ENCODE assay signal across 11 cellular contexts in the genomic region with DNA sequence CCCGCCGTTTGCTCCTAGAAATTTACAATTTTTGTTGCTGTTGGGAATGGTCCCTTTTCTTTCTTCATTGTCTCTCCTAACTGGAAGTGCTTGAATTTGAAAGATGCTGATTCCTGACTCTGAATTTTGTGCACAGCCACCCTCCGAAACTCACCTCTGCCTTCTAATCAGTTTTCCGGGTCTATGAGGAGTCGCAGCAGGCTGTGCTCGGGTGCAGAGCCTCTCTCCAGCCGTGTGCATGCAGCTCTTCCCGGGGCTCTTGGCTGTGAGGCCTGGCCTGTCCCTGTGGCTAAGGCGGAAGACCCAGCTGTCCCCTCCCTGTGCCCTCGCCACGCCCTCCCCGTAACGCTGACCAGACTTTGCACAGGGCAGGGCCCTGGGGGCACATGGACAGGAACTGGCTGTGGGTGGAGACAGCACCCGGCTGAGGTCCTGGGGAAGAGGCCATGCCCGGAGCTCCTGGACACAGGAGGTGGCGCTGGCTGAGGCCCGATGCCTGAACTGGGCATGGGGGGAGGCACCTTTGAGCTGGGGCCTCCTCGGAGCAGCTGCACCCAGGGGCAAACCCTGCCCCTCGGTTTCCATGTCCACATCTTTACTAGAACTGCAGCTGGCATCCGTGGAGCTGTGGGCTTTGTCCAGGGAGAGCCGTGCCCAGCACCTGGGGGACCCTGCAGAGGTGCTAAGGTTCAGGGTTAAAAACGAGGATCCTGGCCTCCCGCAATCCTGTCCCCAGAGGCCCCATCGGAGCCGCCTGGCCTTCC. TPM values are rescaled to one million over a fixed set of nuclear protein-coding genes. Genes with fewer than 3 reads are reported as not detected.
DNase-seq lines count a peak whose midpoint lies in the region; ATAC-seq and TF ChIP-seq lines count a peak whose summit lies in the region.
"Had no signal": no experiment of that assay in that cellular context is flagged by ENCODE, and none has a peak within 500 bp of the region (broad histone marks: within the 10 kb centered on the region; RNA-seq: fewer than 3 reads in every experiment).

No MANE protein-coding gene starts in this region.

- H3K36me3 ChIP-seq in lower lobe of right lung = no peaks in the 10 kb centered on the region
- no peaks in the 10 kb centered on the region for H3K36me3 ChIP-seq in tibial artery

- no peaks in the 10 kb centered on the region for H3K27me3 Mint-ChIP-seq in activated T-helper 2 cell treated with anti-CD3 and anti-CD28 coated beads, Interferon-gamma antibody, Interleukin-2, Interleukin-4, amounts not matched to agents 10 μg/mL and 5 μg/mL and 100 μg/mL, durations not matched to agents 14 hours and 24 hours and 36 hours (ENCODE audit: low read depth)
- H3K27me3 Mint-ChIP-seq: stimulated activated naive B cell treated with anti-CD40 and anti-IgM and Interleukin-4, amounts not matched to agents 10 μg/mL and 1 μg/mL and 100 μg/mL, for 72 hours had no signal

- H3K9me3 Mint-ChIP-seq in activated T-helper 2 cell treated with anti-CD3 and anti-CD28 coated beads, Interferon-gamma antibody, Interleukin-2, Interleukin-4, amounts not matched to agents 10 μg/mL and 5 μg/mL and 100 μg/mL, durations not matched to agents 14 hours and 24 hours and 36 hours = no peaks in the 10 kb centered on the region

- DNase-seq in activated CD8-positive, alpha-beta memory T cell treated with anti-CD3 and anti-CD28 coated beads, Interleukin-2, amount 50 U/mL, for 4 hours = peak; percentile 13
- no peak for DNase-seq in activated CD8-positive, alpha-beta memory T cell treated with anti-CD3 and anti-CD28 coated beads for 24 hours
- no peak for DNase-seq in activated T-helper 2 cell treated with anti-CD3 and anti-CD28 coated beads, Interferon-gamma antibody, Interleukin-2, Interleukin-4, amounts not matched to agents 10 μg/mL and 5 μg/mL and 100 μg/mL, durations not matched to agents 14 hours and 24 hours and 36 hours (ENCODE audit: low spot score)
- DNase-seq in lower lobe of right lung = peak; percentile 55
- peak; percentile 18 to 63 for DNase-seq in tibial artery
- DNase-seq in NCI-H345 treated with DMSO at 0.1 percent for 48 hours (lab: John Stamatoyannopoulos, UW; ENCODE audit: unreplicated experiment) = no peak
- DNase-seq in EL = no peak
- DNase-seq: NCI-H2171; stimulated activated naive B cell treated with anti-CD40 and anti-IgM and Interleukin-4, amounts not matched to agents 10 μg/mL and 1 μg/mL and 100 μg/mL, for 72 hours had no signal

- H3K4me3 Mint-ChIP-seq in activated T-helper 2 cell treated with anti-CD3 and anti-CD28 coated beads, Interferon-gamma antibody, Interleukin-2, Interleukin-4, amounts not matched to agents 10 μg/mL and 5 μg/mL and 100 μg/mL, durations not matched to agents 14 hours and 24 hours and 36 hours (ENCODE audit: low read depth) = no peak overlapping the region
- H3K4me3 Mint-ChIP-seq: stimulated activated naive B cell treated with anti-CD40 and anti-IgM and Interleukin-4, amounts not matched to agents 10 μg/mL and 1 μg/mL and 100 μg/mL, for 72 hours had no signal

- peak overlapping the region; percentile 28 for H3K27ac Mint-ChIP-seq in activated T-helper 2 cell treated with anti-CD3 and anti-CD28 coated beads, Interferon-gamma antibody, Interleukin-2, Interleukin-4, amounts not matched to agents 10 μg/mL and 5 μg/mL and 100 μg/mL, durations not matched to agents 14 hours and 24 hours and 36 hours

- H3K4me3 ChIP-seq in lower lobe of right lung (peak overlapping the region; percentile 27), tibial artery (no peak overlapping the region)
- H3K4me3 ChIP-seq: skin epidermis had no signal

- ATAC-seq in lower lobe of right lung = no peak
- no peak for ATAC-seq in HG03442 (IDR thresholded peaks at IDR 0.05; ENCODE audit: unreplicated experiment)
- ATAC-seq: stimulated activated naive B cell treated with anti-CD40 and anti-IgM and Interleukin-4, amounts not matched to agents 10 μg/mL and 1 μg/mL and 100 μg/mL, for 72 hours had no signal

- H3K4me1 ChIP-seq in lower lobe of right lung (peaks cover 86% of the 10 kb centered on the region), tibial artery (peaks cover 15 to 40% (median 36%) of the 10 kb centered on the region in 4 donors)

- TF ChIP-seq CTCF in lower lobe of right lung (IDR thresholded peaks at IDR 0.05) = no peak
- TF ChIP-seq CTCF in tibial artery (IDR thresholded peaks at IDR 0.05) = no peak

- intact Hi-C loops in activated T-helper 2 cell treated with anti-CD3 and anti-CD28 coated beads, Interferon-gamma antibody, Interleukin-2, Interleukin-4, amounts not matched to agents 10 μg/mL and 5 μg/mL and 100 μg/mL, durations not matched to agents 14 hours and 24 hours and 36 hours (cut with micrococcal nuclease) = no loop called here
- intact Hi-C loops in lower lobe of right lung (cut with DNase I) = no loop called here
- intact Hi-C loops in tibial artery (cut with DNase I; ENCODE audit: low total_unique reads) = no loop called here

- H3K4me1 Mint-ChIP-seq in activated T-helper 2 cell treated with anti-CD3 and anti-CD28 coated beads, Interferon-gamma antibody, Interleukin-2, Interleukin-4, amounts not matched to agents 10 μg/mL and 5 μg/mL and 100 μg/mL, durations not matched to agents 14 hours and 24 hours and 36 hours (ENCODE audit: low read depth) = peaks cover 28% of the 10 kb centered on the region

- peaks cover 13% of the 10 kb centered on the region for H3K36me3 Mint-ChIP-seq in activated T-helper 2 cell treated with anti-CD3 and anti-CD28 coated beads, Interferon-gamma antibody, Interleukin-2, Interleukin-4, amounts not matched to agents 10 μg/mL and 5 μg/mL and 100 μg/mL, durations not matched to agents 14 hours and 24 hours and 36 hours (ENCODE audit: low read depth)

- peak overlapping the region; percentile 88 for H3K27ac ChIP-seq in lower lobe of right lung
- H3K27ac ChIP-seq in tibial artery = no peak overlapping the region

- no peaks in the 10 kb centered on the region for H3K27me3 ChIP-seq in lower lobe of right lung (ENCODE audit: low read depth)
- no peaks in the 10 kb centered on the region for H3K27me3 ChIP-seq in tibial artery

- H3K9me3 ChIP-seq in lower lobe of right lung (no peaks in the 10 kb centered on the region), tibial artery (no peaks in the 10 kb centered on the region)

RNA-seq across cellular contexts. Expression of a gene that starts 32.6 kb away (rescaled TPM):
- 26.1 and 26.7 TPM in 2 replicates for total RNA-seq in activated T-helper 2 cell treated with anti-CD3 and anti-CD28 coated beads, Interferon-gamma antibody, Interleukin-2, Interleukin-4, amounts not matched to agents 10 μg/mL and 5 μg/mL and 100 μg/mL, durations not matched to agents 14 hours and 24 hours and 36 hours
- 32.0 TPM for total RNA-seq in lower lobe of right lung

RNA-seq across cellular contexts. Expression of a gene that starts 43.9 kb away (rescaled TPM):
- 194 and 195 TPM in 2 replicates for total RNA-seq in activated T-helper 2 cell treated with anti-CD3 and anti-CD28 coated beads, Interferon-gamma antibody, Interleukin-2, Interleukin-4, amounts not matched to agents 10 μg/mL and 5 μg/mL and 100 μg/mL, durations not matched to agents 14 hours and 24 hours and 36 hours
- total RNA-seq in lower lobe of right lung = 165 TPM

Comparison
In these comparisons a context has a peak if more than half of its experiments do, and no peak if none do; other contexts are left out.
1. DNase-seq: peak in activated CD8-positive, alpha-beta memory T cell treated with anti-CD3 and anti-CD28 coated beads, Interleukin-2, amount 50 U/mL, for 4 hours (single experiment), lower lobe of right lung (single experiment) and tibial artery (2 of 2); none in activated CD8-positive, alpha-beta memory T cell treated with anti-CD3 and anti-CD28 coated beads for 24 hours (single experiment), activated T-helper 2 cell treated with anti-CD3 and anti-CD28 coated beads, Interferon-gamma antibody, Interleukin-2, Interleukin-4, amounts not matched to agents 10 μg/mL and 5 μg/mL and 100 μg/mL, durations not matched to agents 14 hours and 24 hours and 36 hours (single experiment), NCI-H345 treated with DMSO at 0.1 percent for 48 hours (single experiment) and EL (single experiment).